Comparison of ENCODE assay signal across 20 cellular contexts in the genomic region with DNA sequence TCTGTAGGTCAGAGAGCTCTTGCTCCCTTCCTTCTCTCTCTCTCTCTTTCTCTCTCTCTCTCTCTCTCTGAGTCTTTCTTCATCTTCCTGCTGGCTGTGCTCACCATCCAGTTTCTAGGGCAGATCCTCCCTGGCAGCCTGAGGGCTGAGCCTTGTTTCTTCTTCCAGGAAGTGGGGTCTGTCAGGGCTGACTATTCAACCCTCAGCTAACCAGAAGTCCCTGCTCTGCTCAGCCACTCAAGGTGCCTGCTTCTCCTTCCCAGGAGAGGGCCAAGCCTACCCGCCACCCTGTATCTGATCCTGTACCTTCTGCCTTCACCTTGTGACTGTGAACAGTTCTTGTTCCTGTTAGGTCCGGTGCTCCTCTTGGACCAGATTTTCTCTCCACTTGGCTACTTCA.
"Had no signal": no experiment of that assay in that cellular context is flagged by ENCODE, and none has a peak within 500 bp of the region (broad histone marks: within the 10 kb centered on the region; RNA-seq: fewer than 3 reads in every experiment).

No MANE protein-coding gene starts in this region.

- H3K9me3 Mint-ChIP-seq: dendritic cell treated with granulocyte-macrophage colony-stimulating factor and Interleukin-4, amounts not matched to agents 40 ng/mL and 50 ng/mL, for 4 days; stimulated activated effector memory CD8-positive, alpha-beta T cell treated with anti-CD3 and anti-CD28 coated beads, Interleukin-12 subunit alpha, Interleukin-12 subunit beta, amount 100 ng/mL, for 72 hours had no signal

- H3K9me3 ChIP-seq: heart left ventricle, neutrophil, psoas muscle, right lobe of liver, suprapubic skin, thyroid gland, upper lobe of left lung, vagina had no signal

- H3K36me3 Mint-ChIP-seq: stimulated activated effector memory CD8-positive, alpha-beta T cell treated with anti-CD3 and anti-CD28 coated beads, Interleukin-12 subunit alpha, Interleukin-12 subunit beta, amount 100 ng/mL, for 72 hours had no signal

- ATAC-seq: effector memory CD8-positive, alpha-beta T cell; heart left ventricle; left cardiac atrium; naive thymus-derived CD4-positive, alpha-beta T cell; psoas muscle; right lobe of liver; stimulated activated effector memory CD8-positive, alpha-beta T cell treated with anti-CD3 and anti-CD28 coated beads, Interleukin-12 subunit alpha, Interleukin-12 subunit beta, amount 100 ng/mL, for 72 hours; stimulated activated naive CD8-positive, alpha-beta T cell treated with anti-CD3 and anti-CD28 coated beads, Interleukin-15, Interleukin-2, amounts not matched to agents 100 U/mL and 50 U/mL, for 24 hours had no signal

- DNase-seq: effector memory CD8-positive, alpha-beta T cell; erythroblast; foreskin melanocyte; heart left ventricle; left cardiac atrium; naive thymus-derived CD4-positive, alpha-beta T cell; nephron progenitor cell; psoas muscle; retina; right lobe of liver; stimulated activated CD4-positive, alpha-beta T cell treated with anti-CD3 and anti-CD28 coated beads, Interleukin-4, amount 100 ng/mL, for 1 hour; stimulated activated CD8-positive, alpha-beta memory T cell treated with anti-CD3 and anti-CD28 coated beads, Interleukin-4, amount 100 ng/mL, for 48 hours; stimulated activated naive CD8-positive, alpha-beta T cell treated with anti-CD3 and anti-CD28 coated beads, Interleukin-15, Interleukin-2, amounts not matched to agents 100 U/mL and 50 U/mL, for 24 hours; thyroid gland; upper lobe of left lung had no signal

- H3K4me1 ChIP-seq: heart left ventricle, psoas muscle, suprapubic skin, thyroid gland, vagina had no signal

- H3K4me3 ChIP-seq: heart left ventricle, psoas muscle, right lobe of liver, suprapubic skin, thyroid gland, upper lobe of left lung, vagina had no signal

- H3K4me3 Mint-ChIP-seq: dendritic cell treated with granulocyte-macrophage colony-stimulating factor and Interleukin-4, amounts not matched to agents 40 ng/mL and 50 ng/mL, for 4 days; effector memory CD8-positive, alpha-beta T cell; naive thymus-derived CD4-positive, alpha-beta T cell; nephron progenitor cell; stimulated activated effector memory CD8-positive, alpha-beta T cell treated with anti-CD3 and anti-CD28 coated beads, Interleukin-12 subunit alpha, Interleukin-12 subunit beta, amount 100 ng/mL, for 72 hours had no signal

- H3K27ac Mint-ChIP-seq: dendritic cell treated with granulocyte-macrophage colony-stimulating factor and Interleukin-4, amounts not matched to agents 40 ng/mL and 50 ng/mL, for 4 days; effector memory CD8-positive, alpha-beta T cell; stimulated activated effector memory CD8-positive, alpha-beta T cell treated with anti-CD3 and anti-CD28 coated beads, Interleukin-12 subunit alpha, Interleukin-12 subunit beta, amount 100 ng/mL, for 72 hours had no signal

- H3K27me3 ChIP-seq: neutrophil, right lobe of liver, thyroid gland, upper lobe of left lung, vagina had no signal

- H3K27ac ChIP-seq: heart left ventricle, neutrophil, psoas muscle, right lobe of liver, suprapubic skin, thyroid gland, upper lobe of left lung, vagina had no signal

- H3K4me1 Mint-ChIP-seq: naive thymus-derived CD4-positive, alpha-beta T cell; nephron progenitor cell; stimulated activated effector memory CD8-positive, alpha-beta T cell treated with anti-CD3 and anti-CD28 coated beads, Interleukin-12 subunit alpha, Interleukin-12 subunit beta, amount 100 ng/mL, for 72 hours had no signal

- H3K36me3 ChIP-seq: heart left ventricle, neutrophil, right lobe of liver, suprapubic skin, thyroid gland, upper lobe of left lung, vagina had no signal
